ENCODE assay signal across 10 cellular contexts in the genomic region with DNA sequence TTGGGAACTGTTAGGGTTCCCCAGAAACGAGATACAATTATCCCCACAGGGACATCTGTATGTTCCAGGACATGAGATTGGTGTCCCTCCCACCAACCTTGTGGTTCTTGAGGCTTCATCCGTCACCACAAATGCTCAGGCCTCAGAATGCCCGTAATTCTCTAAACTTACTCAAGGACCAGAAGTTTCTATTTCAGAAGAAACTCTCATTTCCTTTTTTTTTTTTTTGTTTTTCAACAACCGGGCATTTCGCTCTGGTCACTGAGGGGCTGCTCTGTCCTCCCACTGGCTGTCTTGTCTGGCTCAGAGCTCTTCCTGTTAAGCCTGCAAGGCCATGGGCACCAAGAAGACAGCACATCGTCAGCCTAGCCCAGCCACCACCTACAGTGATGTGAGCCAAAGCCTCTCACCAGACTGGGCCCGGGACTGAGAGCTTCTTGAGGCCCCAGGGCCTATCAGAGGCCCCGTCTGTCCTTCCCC. TPM values are rescaled to one million over a fixed set of nuclear protein-coding genes. Genes with fewer than 3 reads are reported as not detected.
DNase-seq lines count a peak whose midpoint lies in the region; ATAC-seq, FAIRE-seq and TF ChIP-seq lines count a peak whose summit lies in the region.
"Had no signal": no experiment of that assay in that cellular context is flagged by ENCODE, and none has a peak within 500 bp of the region (broad histone marks: within the 10 kb centered on the region; RNA-seq: fewer than 3 reads in every experiment).

No MANE protein-coding gene starts in this region.

- peak overlapping the region; percentile 93 for H3K27ac Mint-ChIP-seq in activated CD4-positive, alpha-beta T cell treated with anti-CD3 and anti-CD28 coated beads, Interleukin-2, amount 10 ng/mL, durations not matched to agents 24 days and 14 days

- TF ChIP-seq CTCF in D721Med (IDR thresholded peaks at IDR 0.05; ENCODE audit: insufficient read depth, missing control alignments), result no peak

- peaks cover 80% of the 10 kb centered on the region for H3K4me1 Mint-ChIP-seq in activated CD4-positive, alpha-beta T cell treated with anti-CD3 and anti-CD28 coated beads, Interleukin-2, amount 10 ng/mL, durations not matched to agents 24 days and 14 days

- FAIRE-seq in D721Med (lab: Jason Lieb, UNC), result no peak
- FAIRE-seq: A549 had no signal

- ATAC-seq in HG02852 (IDR thresholded peaks at IDR 0.05; ENCODE audit: unreplicated experiment), result peak; percentile 82
- ATAC-seq: A549 had no signal

- peaks cover 91% of the 10 kb centered on the region for H3K36me3 Mint-ChIP-seq in activated CD4-positive, alpha-beta T cell treated with anti-CD3 and anti-CD28 coated beads, Interleukin-2, amount 10 ng/mL, durations not matched to agents 24 days and 14 days (ENCODE audit: low read depth)

- DNase-seq in activated CD4-positive, alpha-beta T cell treated with anti-CD3 and anti-CD28 coated beads, Interleukin-2, amount 10 ng/mL, durations not matched to agents 24 days and 14 days, result no peak
- no peak for DNase-seq in activated CD4-positive, alpha-beta T cell treated with anti-CD3 and anti-CD28 coated beads for 1 hour
- peak; percentile 26 to 72 for DNase-seq in NOMO-1 (lab: John Stamatoyannopoulos, UW; ENCODE audit: unreplicated experiment in 2 of 2)
- DNase-seq in stimulated activated CD8-positive, alpha-beta memory T cell treated with anti-CD3 and anti-CD28 coated beads, Interleukin-4, amount 100 ng/mL, for 48 hours, result peak; percentile 56
- DNase-seq in inferior parietal cortex (ENCODE audit: extremely low spot score), result no peak
- no peak for DNase-seq in kidney tubule cell (ENCODE audit: low spot score)
- DNase-seq in D721Med (ENCODE audit: insufficient read length, low spot score), result no peak
- DNase-seq: H7 had no signal

- intact Hi-C loops in activated CD4-positive, alpha-beta T cell treated with anti-CD3 and anti-CD28 coated beads, Interleukin-2, amount 10 ng/mL, durations not matched to agents 24 days and 14 days (cut with micrococcal nuclease), result no loop called here

- no peaks in the 10 kb centered on the region for H3K9me3 Mint-ChIP-seq in activated CD4-positive, alpha-beta T cell treated with anti-CD3 and anti-CD28 coated beads, Interleukin-2, amount 10 ng/mL, durations not matched to agents 24 days and 14 days

- H3K4me3 Mint-ChIP-seq in activated CD4-positive, alpha-beta T cell treated with anti-CD3 and anti-CD28 coated beads, Interleukin-2, amount 10 ng/mL, durations not matched to agents 24 days and 14 days, result peak overlapping the region; percentile 51

- H3K27me3 Mint-ChIP-seq in activated CD4-positive, alpha-beta T cell treated with anti-CD3 and anti-CD28 coated beads, Interleukin-2, amount 10 ng/mL, durations not matched to agents 24 days and 14 days, result no peaks in the 10 kb centered on the region

RNA-seq across cellular contexts. Expression of a gene that starts 36.2 kb away (rescaled TPM):
- 267 and 277 TPM in 2 replicates for total RNA-seq in activated CD4-positive, alpha-beta T cell treated with anti-CD3 and anti-CD28 coated beads, Interleukin-2, amount 10 ng/mL, durations not matched to agents 24 days and 14 days

RNA-seq across cellular contexts. Expression of a gene that starts 48.9 kb away (rescaled TPM):
- 405 and 419 TPM in 2 replicates for total RNA-seq in activated CD4-positive, alpha-beta T cell treated with anti-CD3 and anti-CD28 coated beads, Interleukin-2, amount 10 ng/mL, durations not matched to agents 24 days and 14 days

Comparison
In these comparisons a context has a peak if more than half of its experiments do, and no peak if none do; other contexts are left out.
1. DNase-seq: peak in NOMO-1 (2 of 2) and stimulated activated CD8-positive, alpha-beta memory T cell treated with anti-CD3 and anti-CD28 coated beads, Interleukin-4, amount 100 ng/mL, for 48 hours (single experiment); none in activated CD4-positive, alpha-beta T cell treated with anti-CD3 and anti-CD28 coated beads, Interleukin-2, amount 10 ng/mL, durations not matched to agents 24 days and 14 days (single experiment), activated CD4-positive, alpha-beta T cell treated with anti-CD3 and anti-CD28 coated beads for 1 hour (single experiment), inferior parietal cortex (single experiment), kidney tubule cell (single experiment) and D721Med (single experiment).